7 cellular contexts compared by ENCODE assay signal in genomic region chr5:62224987-62225601, GRCh38.
DNase-seq lines count a peak whose midpoint lies in the region; ATAC-seq, FAIRE-seq and TF ChIP-seq lines count a peak whose summit lies in the region.
"Not testable (repeated sequence)": the region's sequence is repeated elsewhere in the genome, so short reads cannot be mapped to it uniquely, and the experiment has no call there.

No MANE protein-coding gene starts in this region.

- not testable (repeated sequence) for FAIRE-seq in pancreas (lab: Jason Lieb, UNC)

- WGBS in heart right ventricle, 2 donors, result 77 to 79% methylated on average over 7 of the region's 7 CpGs
- WGBS in pancreas, 2 donors, result 46 to 59% methylated on average over 7 of the region's 7 CpGs

- H3K27ac ChIP-seq in Karpas-422 (ENCODE audit: low read length); RWPE2 (ENCODE audit: poor library complexity, severe bottlenecking); heart right ventricle; pancreas: not testable (repeated sequence)

- H3K9me2 ChIP-seq in Karpas-422 (replicated peaks; ENCODE audit: insufficient read depth, low read length), result not testable (repeated sequence)

- intact Hi-C loops in heart right ventricle (cut with DNase I), result loop anchor here in 9 of 10 donors (5.0 kb wide), 3 partner anchors 122 to 132 kb away; no protein-coding TSS in a partner anchor
- intact Hi-C loops in pancreas (cut with DNase I), result not testable (repeated sequence)

- peaks cover 23% of the 10 kb centered on the region for H3K4me1 Mint-ChIP-seq in activated T-cell treated with anti-CD3 and anti-CD28 coated beads, Interleukin-2, amount 50 U/mL, for 72 hours (ENCODE audit: low read depth)
- H3K4me1 Mint-ChIP-seq in central memory CD8-positive, alpha-beta T cell, result peaks cover 11% of the 10 kb centered on the region

- TF ChIP-seq CTCF in RWPE2 (IDR thresholded peaks at IDR 0.05; ENCODE audit: poor library complexity, severe bottlenecking), result peak; percentile 57
- TF ChIP-seq CTCF in heart right ventricle (IDR thresholded peaks at IDR 0.05), result peak in 8 of 9 donors; percentile 9 to 54 (median 30)
- peak in 3 of 4 donors; percentile 24 to 47 (median 47) for TF ChIP-seq CTCF in pancreas (IDR thresholded peaks at IDR 0.05)

- peak overlapping the region; percentile 88 for H3K27ac Mint-ChIP-seq in activated T-cell treated with anti-CD3 and anti-CD28 coated beads, Interleukin-2, amount 50 U/mL, for 72 hours
- not testable (repeated sequence) for H3K27ac Mint-ChIP-seq in central memory CD8-positive, alpha-beta T cell (ENCODE audit: low read depth)

- H3K9me3 ChIP-seq in Karpas-422 (ENCODE audit: low read length); RWPE2 (ENCODE audit: severe bottlenecking); heart right ventricle; pancreas: not testable (repeated sequence)

- H3K36me3 ChIP-seq in Karpas-422 (ENCODE audit: insufficient read depth, low read length); RWPE2 (ENCODE audit: low read depth); heart right ventricle; pancreas: not testable (repeated sequence)

- H3K79me2 ChIP-seq in Karpas-422 (ENCODE audit: low read length), result not testable (repeated sequence)

- DNase-seq in DMS53 (lab: John Stamatoyannopoulos, UW) (peak; percentile 52), Karpas-422 (peak; percentile 43)
- not testable (repeated sequence) for DNase-seq in RWPE2 (ENCODE audit: low spot score); activated T-cell treated with anti-CD3 and anti-CD28 coated beads, Interleukin-2, amount 50 U/mL, for 72 hours; central memory CD8-positive, alpha-beta T cell (ENCODE audit: low spot score in 2 of 2); heart right ventricle; pancreas

- peak overlapping the region; percentile 85 to 86 for H3K4me3 Mint-ChIP-seq in activated T-cell treated with anti-CD3 and anti-CD28 coated beads, Interleukin-2, amount 50 U/mL, for 72 hours
- H3K4me3 Mint-ChIP-seq in central memory CD8-positive, alpha-beta T cell, result peak overlapping the region; percentile 81

- H3K36me3 Mint-ChIP-seq in activated T-cell treated with anti-CD3 and anti-CD28 coated beads, Interleukin-2, amount 50 U/mL, for 72 hours (ENCODE audit: insufficient read depth in 2 of 2); central memory CD8-positive, alpha-beta T cell (ENCODE audit: insufficient read depth): not testable (repeated sequence)

- H3K4me1 ChIP-seq in Karpas-422 (ENCODE audit: low read length); heart right ventricle; pancreas: not testable (repeated sequence)
- peaks cover 16% of the 10 kb centered on the region for H3K4me1 ChIP-seq in RWPE2 (ENCODE audit: insufficient read depth, poor library complexity, severe bottlenecking)

- not testable (repeated sequence) for H2AFZ ChIP-seq in Karpas-422 (ENCODE audit: low read length)

- not testable (repeated sequence) for H3K27me3 Mint-ChIP-seq in activated T-cell treated with anti-CD3 and anti-CD28 coated beads, Interleukin-2, amount 50 U/mL, for 72 hours (ENCODE audit: low read depth); central memory CD8-positive, alpha-beta T cell

- not testable (repeated sequence) for H3K27me3 ChIP-seq in Karpas-422 (ENCODE audit: low read length); RWPE2 (ENCODE audit: insufficient read depth, poor library complexity, severe bottlenecking); heart right ventricle; pancreas

- H3K4me2 ChIP-seq in Karpas-422 (ENCODE audit: low read depth, low read length, poor library complexity, severe bottlenecking), result not testable (repeated sequence)

- H4K20me1 ChIP-seq in Karpas-422 (ENCODE audit: insufficient read depth, low read depth, low read length), result not testable (repeated sequence)

- H3K4me3 ChIP-seq in Karpas-422 (ENCODE audit: low read length); RWPE2 (ENCODE audit: severe bottlenecking); heart right ventricle; pancreas: not testable (repeated sequence)

- H3K9ac ChIP-seq in Karpas-422 (ENCODE audit: low read length), result not testable (repeated sequence)

- H3K9me3 Mint-ChIP-seq in activated T-cell treated with anti-CD3 and anti-CD28 coated beads, Interleukin-2, amount 50 U/mL, for 72 hours; central memory CD8-positive, alpha-beta T cell: not testable (repeated sequence)

- not testable (repeated sequence) for ATAC-seq in RWPE2 (ENCODE audit: low read depth); activated T-cell treated with anti-CD3 and anti-CD28 coated beads, Interleukin-2, amount 50 U/mL, for 72 hours (replicated peaks in 1 of 2); central memory CD8-positive, alpha-beta T cell (replicated peaks; ENCODE audit: extremely low read depth, poor library complexity, severe bottlenecking); heart right ventricle
- ATAC-seq in pancreas, result peak in 3 of 4 donors; percentile 39 to 47 (median 42)
